ENCODE assay signal across 7 cellular contexts in genomic region chr4:77854431-77855111, GRCh38. TPM values are rescaled to one million over a fixed set of nuclear protein-coding genes. Genes with fewer than 3 reads are reported as not detected.
DNase-seq lines count a peak whose midpoint lies in the region; ATAC-seq and TF ChIP-seq lines count a peak whose summit lies in the region.

No MANE protein-coding gene starts in this region.

- WGBS in spleen, 5 donors: 17 to 35% (median 25%) methylated on average over 7 of the region's 7 CpGs

- H3K36me3 Mint-ChIP-seq in IgD-negative memory B cell (no peaks in the 10 kb centered on the region), activated B cell treated with CpG ODN at 0.5 μM for 24 hours (ENCODE audit: low read depth) (no peaks in the 10 kb centered on the region)

- CTCF ChIA-PET in activated B cell treated with CpG ODN at 0.5 μM for 24 hours (lab: Charles Lee): no interaction called here

- DNase-seq in activated B cell treated with CpG ODN at 0.5 μM for 24 hours (no peak), fibroblast of pulmonary artery (ENCODE audit: low read depth) (peak; percentile 36), spleen (no peak), NCI-H2227 (lab: John Stamatoyannopoulos, UW; ENCODE audit: unreplicated experiment) (no peak), DMS153 treated with DMSO at 0.1 percent for 48 hours (lab: John Stamatoyannopoulos, UW; ENCODE audit: unreplicated experiment) (no peak)

- H3K36me3 ChIP-seq in spleen: no peaks in the 10 kb centered on the region

- H3K9me3 ChIP-seq in spleen: no peaks in the 10 kb centered on the region

- POLR2A ChIA-PET in activated B cell treated with CpG ODN at 0.5 μM for 24 hours (lab: Charles Lee): interaction anchor here (0.6 to 3.7 kb wide), 4 partner anchors 8 to 36 kb away, joined by 3 to 54 read pairs (median 34); partner anchors contain the start of gene MRPL1

- H3K4me1 ChIP-seq in spleen: peaks cover 5 to 72% (median 50%) of the 10 kb centered on the region in 6 donors

- H3K9me3 Mint-ChIP-seq in IgD-negative memory B cell (no peaks in the 10 kb centered on the region), activated B cell treated with CpG ODN at 0.5 μM for 24 hours (no peaks in the 10 kb centered on the region)

- H3K27ac ChIP-seq in spleen: peak overlapping the region; percentile 67 to 94 (median 84)

- H3K4me3 Mint-ChIP-seq in IgD-negative memory B cell (peak overlapping the region; percentile 53 to 77 (median 62)), activated B cell treated with CpG ODN at 0.5 μM for 24 hours (peak overlapping the region; percentile 29)

- H3K27me3 ChIP-seq in spleen (replicated peaks in 1 of 7): no peaks in the 10 kb centered on the region

- intact Hi-C loops in activated B cell treated with CpG ODN at 0.5 μM for 24 hours (cut with micrococcal nuclease) (no loop called here), spleen (cut with DNase I; ENCODE audit: low total_unique reads) (no loop called here)

- TF ChIP-seq POLR2A in spleen (IDR thresholded peaks at IDR 0.05): peak in 1 of 3 donors; percentile 3

- H3K27me3 Mint-ChIP-seq in IgD-negative memory B cell (peaks cover 3% of the 10 kb centered on the region), activated B cell treated with CpG ODN at 0.5 μM for 24 hours (no peaks in the 10 kb centered on the region)

- H3K4me1 Mint-ChIP-seq in IgD-negative memory B cell: peaks cover 27 to 44% (median 43%) of the 10 kb centered on the region in 3 donors
- H3K4me1 Mint-ChIP-seq in activated B cell treated with CpG ODN at 0.5 μM for 24 hours: peaks cover 50% of the 10 kb centered on the region

- ATAC-seq in activated B cell treated with CpG ODN at 0.5 μM for 24 hours (ENCODE audit: low read depth) (no peak), HG03521 (IDR thresholded peaks at IDR 0.05; ENCODE audit: unreplicated experiment) (no peak)

- TF ChIP-seq CTCF in activated B cell treated with CpG ODN at 0.5 μM for 24 hours (IDR thresholded peaks at IDR 0.05): no peak
- TF ChIP-seq CTCF in fibroblast of pulmonary artery (IDR thresholded peaks at IDR 0.05; ENCODE audit: low read length, missing control alignments): no peak
- no peak for TF ChIP-seq CTCF in spleen (IDR thresholded peaks at IDR 0.05 in 8 of 11, conservative IDR thresholded peaks at IDR 0.05 in 3 of 11)

- H3K27ac Mint-ChIP-seq in IgD-negative memory B cell (peak overlapping the region; percentile 6 to 85 (median 12)), activated B cell treated with CpG ODN at 0.5 μM for 24 hours (peak overlapping the region; percentile 91)

- H3K4me3 ChIP-seq in fibroblast of pulmonary artery (replicated peaks; ENCODE audit: low read depth, low read length) (no peak overlapping the region), spleen (peak overlapping the region in 1 of 8 donors; percentile 3)

RNA-seq across cellular contexts. Expression of gene MRPL1, which starts 8.1 kb away (rescaled TPM):
- polyA plus RNA-seq in IgD-negative memory B cell (30.0 TPM), spleen (10 to 100 TPM; 42.6 to 53.7 (median 44.9) TPM)
- total RNA-seq in activated B cell treated with CpG ODN at 0.5 μM for 24 hours (31.7 and 38.3 TPM in 2 replicates), spleen (10 to 100 TPM; 14.4 to 32.8 (median 23.6) TPM)

RNA-seq across cellular contexts. Expression of gene CNOT6L, which starts 35.4 kb away (rescaled TPM):
- 40.1 TPM for polyA plus RNA-seq in IgD-negative memory B cell
- 72.2 and 75.3 TPM in 2 replicates for total RNA-seq in activated B cell treated with CpG ODN at 0.5 μM for 24 hours
- 100 to 1,000 TPM in 4 of 7 donors, 10 to 100 TPM in 3; 60.2 to 122 (median 110) TPM for total RNA-seq in spleen
- polyA plus RNA-seq in spleen: 10 to 100 TPM in 1 of 3 donors, 1 to 10 TPM in 2; 7.0 to 10.6 (median 9.6) TPM
